Comparison of ENCODE assay signal across 1 cellular context in genomic region chr10:88291289-88292184, GRCh38.
TF ChIP-seq lines count a peak whose summit lies in the region.

No MANE protein-coding gene starts in this region.

TF ChIP-seq in GM12878, 131 proteins besides CTCF, POLR2A, EP300 and RAD21 (continued from another document):
- TF ChIP-seq CREM (IDR thresholded peaks at IDR 0.05; ENCODE audit: low read depth) (no peak), SMC3 (IDR thresholded peaks at IDR 0.05; ENCODE audit: borderline replicate concordance, low read length) (no peak), JUND (IDR thresholded peaks at IDR 0.05; ENCODE audit: low read depth, low read length) (no peak), TBL1XR1 (IDR thresholded peaks at IDR 0.05; ENCODE audit: low read depth, low read length) (no peak), CUX1 (IDR thresholded peaks at IDR 0.05; ENCODE audit: insufficient replicate concordance, low read depth, low read length) (no peak), SP1 (IDR thresholded peaks at IDR 0.05; ENCODE audit: low read depth, low read length) (no peak)
